In the genomic region with DNA sequence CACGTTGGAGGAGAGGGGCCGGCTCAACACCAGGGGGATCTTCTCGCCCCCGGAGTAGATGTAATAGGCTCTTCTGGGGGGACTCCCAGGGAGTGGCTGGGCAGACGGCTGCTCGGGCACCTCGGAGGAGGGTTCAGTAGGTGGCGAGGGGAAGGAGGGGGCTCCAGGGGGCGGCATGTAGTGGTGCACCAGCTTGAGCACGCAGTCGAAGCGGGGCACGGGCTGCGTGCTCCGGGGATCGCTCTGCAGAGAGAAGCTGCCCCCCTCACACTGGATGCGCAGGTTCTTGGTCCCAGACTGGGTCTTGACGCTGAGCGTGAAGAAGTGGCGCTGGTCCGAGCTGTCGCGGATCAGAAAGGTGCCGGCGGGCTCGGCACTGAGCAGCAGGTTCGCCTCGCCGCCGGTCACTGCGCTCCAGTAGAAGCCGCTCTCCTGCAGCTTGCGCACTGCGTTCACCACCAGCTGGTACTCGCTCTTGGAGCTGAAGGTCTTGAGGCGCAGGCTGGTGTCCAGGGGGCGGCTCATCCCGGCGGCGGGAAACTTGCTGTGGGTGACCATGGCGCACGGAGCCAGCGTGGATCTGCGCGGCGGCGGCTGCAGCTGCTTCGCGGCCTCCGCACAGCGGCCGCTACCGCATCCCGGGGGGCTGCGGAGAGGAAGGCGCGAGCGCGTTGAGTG, we compare ENCODE assay signal across 8 cellular contexts. TPM values are rescaled to one million over a fixed set of nuclear protein-coding genes. Genes with fewer than 3 reads are reported as not detected.
A peak's percentile ranks its signal among the peaks of the same experiment; 100 is the strongest.
DNase-seq lines count a peak whose midpoint lies in the region; ATAC-seq and TF ChIP-seq lines count a peak whose summit lies in the region.

No MANE protein-coding gene starts in this region.

- peaks cover 12% of the 10 kb centered on the region for H3K27me3 Mint-ChIP-seq in neural progenitor cell (ENCODE audit: insufficient read depth, low read depth)

- H3K4me3 ChIP-seq in SK-N-MC (peak overlapping the region; percentile 82), esophagus (ENCODE audit: low read depth in 1 of 2, low read length in 2 of 2) (peak overlapping the region; percentile 69 to 73), neural progenitor cell (peak overlapping the region; percentile 92)

- no peak overlapping the region for H3K27ac ChIP-seq in SK-N-MC
- H3K27ac ChIP-seq in esophagus (ENCODE audit: low read depth in 2 of 2, low read length in 1 of 2), result peak overlapping the region; percentile 76 to 92
- H3K27ac ChIP-seq in neural progenitor cell, result no peak overlapping the region

- ATAC-seq in HG03025 (IDR thresholded peaks at IDR 0.05; ENCODE audit: low FRiP score, unreplicated experiment), result no peak

- no peaks in the 10 kb centered on the region for H3K9me3 Mint-ChIP-seq in neural progenitor cell

- H3K27me3 ChIP-seq in esophagus (ENCODE audit: control insufficient read depth in 1 of 2, insufficient read depth in 2 of 2, low read length in 2 of 2) (no peaks in the 10 kb centered on the region), neural progenitor cell (peaks cover 61% of the 10 kb centered on the region)

- H2AFZ ChIP-seq in neural progenitor cell (replicated peaks), result no peak overlapping the region

- no peaks in the 10 kb centered on the region for H3K9me3 ChIP-seq in SK-N-MC (ENCODE audit: low read depth, low read length)
- H3K9me3 ChIP-seq in esophagus (ENCODE audit: control insufficient read depth in 2 of 2, insufficient read depth in 1 of 2, low read depth in 1 of 2, low read length in 1 of 2), result no peaks in the 10 kb centered on the region
- H3K9me3 ChIP-seq in neural progenitor cell (ENCODE audit: low read depth), result no peaks in the 10 kb centered on the region

- H3K36me3 Mint-ChIP-seq in neural progenitor cell, result peaks cover 3% of the 10 kb centered on the region

- no peak for TF ChIP-seq CTCF in neural progenitor cell (IDR thresholded peaks at IDR 0.05)

- peaks cover 64% of the 10 kb centered on the region for H3K4me1 Mint-ChIP-seq in neural progenitor cell

- H3K27ac Mint-ChIP-seq in neural progenitor cell, result no peak overlapping the region

- 12 to 20% methylated on average over 56 to 59 of the region's 59 CpGs for WGBS in esophagus, 2 donors

- peak overlapping the region; percentile 97 for H3K4me2 ChIP-seq in neural progenitor cell

- peaks cover 46% of the 10 kb centered on the region for H4K20me1 ChIP-seq in neural progenitor cell (ENCODE audit: low read depth)

- DNase-seq in EL (peak; percentile 54), SK-N-MC (ENCODE audit: low read depth, low spot score) (no peak), neural progenitor cell (ENCODE audit: low spot score) (peak; percentile 71), GF-D8 (lab: John Stamatoyannopoulos, UW) (no peak), NCI-H2107 treated with DMSO at 0.1 percent for 48 hours (lab: John Stamatoyannopoulos, UW; ENCODE audit: unreplicated experiment) (no peak), MV-4-11 (lab: John Stamatoyannopoulos, UW) (no peak)

- H3K79me2 ChIP-seq in neural progenitor cell (ENCODE audit: low read depth), result peaks cover 14% of the 10 kb centered on the region

- peaks cover 46% of the 10 kb centered on the region for H3F3A ChIP-seq in neural progenitor cell (ENCODE audit: low read depth)

- peak overlapping the region; percentile 85 for H3K4me3 Mint-ChIP-seq in neural progenitor cell

- peak overlapping the region; percentile 87 for H3K9ac ChIP-seq in SK-N-MC (ENCODE audit: insufficient read length)
- peak overlapping the region; percentile 70 for H3K9ac ChIP-seq in neural progenitor cell

- H3K4me1 ChIP-seq in esophagus (ENCODE audit: control insufficient read depth in 2 of 2, insufficient read depth in 2 of 2, low read length in 1 of 2) (peaks cover 0 to 24% of the 10 kb centered on the region in 2 donors), neural progenitor cell (peaks cover 48% of the 10 kb centered on the region)

- H3K36me3 ChIP-seq in SK-N-MC (ENCODE audit: insufficient read depth, low read length) (peaks cover 5% of the 10 kb centered on the region; the same call in 1 of the 2 replicates), esophagus (ENCODE audit: control insufficient read depth in 2 of 2, insufficient read depth in 2 of 2, low read length in 1 of 2) (peaks cover 2 to 3% of the 10 kb centered on the region in 2 donors), neural progenitor cell (no peaks in the 10 kb centered on the region)

RNA-seq across cellular contexts. Expression of a gene that starts 1.2 kb away (rescaled TPM):
- 10 to 100 TPM in 1 of 2 donors, 1 to 10 TPM in 1; 6.6 to 20.1 TPM for polyA plus RNA-seq in esophagus
- 7.5 and 16.7 TPM in 2 replicates for total RNA-seq in neural progenitor cell (ENCODE audit: low replicate concordance)

RNA-seq across cellular contexts. Expression of a gene that starts 19.8 kb away (rescaled TPM):
- polyA plus RNA-seq in esophagus, result 10 to 100 TPM; 13.9 to 14.2 TPM
- 45.2 and 65.7 TPM in 2 replicates for total RNA-seq in neural progenitor cell (ENCODE audit: low replicate concordance)

Comparison
In these comparisons a context has a peak if more than half of its experiments do, and no peak if none do; other contexts are left out.
1. DNase-seq: peak in EL (single experiment) and neural progenitor cell (single experiment); none in SK-N-MC (single experiment), GF-D8 (single experiment), NCI-H2107 treated with DMSO at 0.1 percent for 48 hours (single experiment) and MV-4-11 (single experiment).
2. H3K27ac ChIP-seq: peak in esophagus (2 of 2); none in SK-N-MC (single experiment) and neural progenitor cell (single experiment).
3. Peak in every context shown above with its lines, with median percentiles within 50 percentile points of each other: H3K4me3 ChIP-seq.